23 cellular contexts compared by ENCODE assay signal in genomic region chr11:116774661-116775060, GRCh38. TPM values are rescaled to one million over a fixed set of nuclear protein-coding genes. Genes with fewer than 3 reads are reported as not detected.
DNase-seq lines count a peak whose midpoint lies in the region; ATAC-seq, FAIRE-seq and TF ChIP-seq lines count a peak whose summit lies in the region.
"Had no signal": no experiment of that assay in that cellular context is flagged by ENCODE, and none has a peak within 500 bp of the region (broad histone marks: within the 10 kb centered on the region; RNA-seq: fewer than 3 reads in every experiment).

No MANE protein-coding gene starts in this region.

- no peak for ATAC-seq in naive thymus-derived CD4-positive, alpha-beta T cell
- no peak for ATAC-seq in Right ventricle myocardium inferior
- ATAC-seq: body of pancreas, esophagus mucosa had no signal

- POLR2A ChIA-PET in naive thymus-derived CD4-positive, alpha-beta T cell (lab: Charles Lee), result interaction anchor here (0.5 to 5.2 kb wide), 4 partner anchors 13 to 374 kb away, joined by 3 to 49 read pairs (median 6); partner anchors contain the start of gene ZPR1

- H3K27me3 Mint-ChIP-seq in activated T-helper 1 cell treated with anti-CD3 and anti-CD28 coated beads, Interleukin-12 subunit alpha, Interleukin-12 subunit beta, Interleukin-2, Interleukin-4 antibody, amounts not matched to agents 30 ng/mL and 10 ng/mL and 1 ng/mL, durations not matched to agents 14 hours and 24 hours and 36 hours (ENCODE audit: insufficient read depth), result no peaks in the 10 kb centered on the region
- no peaks in the 10 kb centered on the region for H3K27me3 Mint-ChIP-seq in naive thymus-derived CD4-positive, alpha-beta T cell

- H3K27me3 ChIP-seq in naive thymus-derived CD4-positive, alpha-beta T cell (ENCODE audit: control insufficient read depth in 2 of 2, insufficient read depth in 2 of 2, low read length in 2 of 2), result no peaks in the 10 kb centered on the region
- H3K27me3 ChIP-seq: body of pancreas, SJSA1, upper lobe of left lung had no signal

- peaks cover 43% of the 10 kb centered on the region for H3K36me3 Mint-ChIP-seq in activated T-helper 1 cell treated with anti-CD3 and anti-CD28 coated beads, Interleukin-12 subunit alpha, Interleukin-12 subunit beta, Interleukin-2, Interleukin-4 antibody, amounts not matched to agents 30 ng/mL and 10 ng/mL and 1 ng/mL, durations not matched to agents 14 hours and 24 hours and 36 hours (ENCODE audit: low read depth)
- H3K36me3 Mint-ChIP-seq in naive thymus-derived CD4-positive, alpha-beta T cell, result peaks cover 14 to 36% (median 25%) of the 10 kb centered on the region in 5 donors

- intact Hi-C loops in activated T-helper 1 cell treated with anti-CD3 and anti-CD28 coated beads, Interleukin-12 subunit alpha, Interleukin-12 subunit beta, Interleukin-2, Interleukin-4 antibody, amounts not matched to agents 30 ng/mL and 10 ng/mL and 1 ng/mL, durations not matched to agents 14 hours and 24 hours and 36 hours (cut with micrococcal nuclease), result no loop called here
- intact Hi-C loops in naive thymus-derived CD4-positive, alpha-beta T cell (cut with micrococcal nuclease), result loop anchor here (5.0 kb wide), 2 partner anchors 78 to 553 kb away; partner anchors contain the start of gene CEP164 (in 2 of the 2)
- intact Hi-C loops in Right ventricle myocardium inferior (cut with DNase I), result loop anchor here (5.0 kb wide), 1 partner anchor 458 kb away; the partner anchor contains the start of genes PCSK7 and RNF214

- no peak for FAIRE-seq in GM12892 (lab: Jason Lieb, UNC)
- FAIRE-seq: A204.1, GM18507, keratinocyte had no signal

- H3K4me1 Mint-ChIP-seq in activated T-helper 1 cell treated with anti-CD3 and anti-CD28 coated beads, Interleukin-12 subunit alpha, Interleukin-12 subunit beta, Interleukin-2, Interleukin-4 antibody, amounts not matched to agents 30 ng/mL and 10 ng/mL and 1 ng/mL, durations not matched to agents 14 hours and 24 hours and 36 hours (ENCODE audit: low read depth), result peaks cover 64% of the 10 kb centered on the region
- peaks cover 22 to 60% (median 37%) of the 10 kb centered on the region in 7 donors for H3K4me1 Mint-ChIP-seq in naive thymus-derived CD4-positive, alpha-beta T cell

- H3K9me3 ChIP-seq in naive thymus-derived CD4-positive, alpha-beta T cell (ENCODE audit: control insufficient read depth in 2 of 3, low read length in 3 of 3), result no peaks in the 10 kb centered on the region
- H3K9me3 ChIP-seq: body of pancreas, SJSA1, upper lobe of left lung had no signal

- peaks cover 19 to 20% of the 10 kb centered on the region in 2 donors for H3K4me1 ChIP-seq in naive thymus-derived CD4-positive, alpha-beta T cell (ENCODE audit: control insufficient read depth in 2 of 2, insufficient read depth in 2 of 2, low read length in 2 of 2)
- H3K4me1 ChIP-seq: parathyroid adenoma had no signal

- H3K27ac Mint-ChIP-seq in activated T-helper 1 cell treated with anti-CD3 and anti-CD28 coated beads, Interleukin-12 subunit alpha, Interleukin-12 subunit beta, Interleukin-2, Interleukin-4 antibody, amounts not matched to agents 30 ng/mL and 10 ng/mL and 1 ng/mL, durations not matched to agents 14 hours and 24 hours and 36 hours, result no peak overlapping the region
- peak overlapping the region in 7 of 9 donors; percentile 30 to 96 (median 54) for H3K27ac Mint-ChIP-seq in naive thymus-derived CD4-positive, alpha-beta T cell

- H3K36me3 ChIP-seq in naive thymus-derived CD4-positive, alpha-beta T cell (ENCODE audit: control insufficient read depth in 2 of 3, insufficient read depth in 3 of 3, low read length in 3 of 3), result peaks cover 4 to 28% (median 23%) of the 10 kb centered on the region in 3 experiments

- no peak overlapping the region for H3K27ac ChIP-seq in naive thymus-derived CD4-positive, alpha-beta T cell (ENCODE audit: low read depth, low read length)
- H3K27ac ChIP-seq: body of pancreas, parathyroid adenoma, SJSA1, skin epidermis, upper lobe of left lung had no signal

- peak overlapping the region; percentile 0 for H3K4me3 Mint-ChIP-seq in activated T-helper 1 cell treated with anti-CD3 and anti-CD28 coated beads, Interleukin-12 subunit alpha, Interleukin-12 subunit beta, Interleukin-2, Interleukin-4 antibody, amounts not matched to agents 30 ng/mL and 10 ng/mL and 1 ng/mL, durations not matched to agents 14 hours and 24 hours and 36 hours
- peak overlapping the region in 4 of 10 donors; percentile 9 to 60 (median 32) for H3K4me3 Mint-ChIP-seq in naive thymus-derived CD4-positive, alpha-beta T cell

- no peak overlapping the region for H3K4me3 ChIP-seq in naive thymus-derived CD4-positive, alpha-beta T cell (ENCODE audit: low read length)
- H3K4me3 ChIP-seq: body of pancreas, SJSA1, skin epidermis, upper lobe of left lung had no signal

- TF ChIP-seq POLR2A in GM12892 (IDR thresholded peaks at IDR 0.05; ENCODE audit: low read depth, low read length), result peak; percentile 65

- CTCF ChIA-PET in naive thymus-derived CD4-positive, alpha-beta T cell (lab: Charles Lee), result interaction anchor here (0.6 to 0.9 kb wide), 2 partner anchors 61 to 452 kb away, joined by 3 read pairs; no protein-coding TSS in a partner anchor

- DNase-seq in DMS53 (lab: John Stamatoyannopoulos, UW), result peak; percentile 29
- no peak for DNase-seq in DMS53 treated with DMSO at 0.1 percent for 48 hours (lab: John Stamatoyannopoulos, UW; ENCODE audit: unreplicated experiment)
- no peak for DNase-seq in GM12892 (ENCODE audit: insufficient read length)
- DNase-seq in activated T-helper 1 cell treated with anti-CD3 and anti-CD28 coated beads, Interleukin-12 subunit alpha, Interleukin-12 subunit beta, Interleukin-2, Interleukin-4 antibody, amounts not matched to agents 30 ng/mL and 10 ng/mL and 1 ng/mL, durations not matched to agents 14 hours and 24 hours and 36 hours (ENCODE audit: low spot score), result no peak
- no peak for DNase-seq in naive thymus-derived CD4-positive, alpha-beta T cell
- DNase-seq in activated CD4-positive, CD25-positive, alpha-beta regulatory T cell (lab: John Stamatoyannopoulos, UW), result no peak
- no peak for DNase-seq in EL
- no peak for DNase-seq in Right ventricle myocardium inferior (ENCODE audit: missing footprints)
- DNase-seq: activated CD4-positive, alpha-beta T cell treated with anti-CD3 and anti-CD28 coated beads, Interleukin-2, amount 50 U/mL, for 4 hours; activated gamma-delta T cell; body of pancreas; dermis blood vessel endothelial cell; NCI-H187; NCI-H446; upper lobe of left lung had no signal

- no peaks in the 10 kb centered on the region for H3K9me3 Mint-ChIP-seq in activated T-helper 1 cell treated with anti-CD3 and anti-CD28 coated beads, Interleukin-12 subunit alpha, Interleukin-12 subunit beta, Interleukin-2, Interleukin-4 antibody, amounts not matched to agents 30 ng/mL and 10 ng/mL and 1 ng/mL, durations not matched to agents 14 hours and 24 hours and 36 hours
- H3K9me3 Mint-ChIP-seq in naive thymus-derived CD4-positive, alpha-beta T cell, result peaks cover 0 to 4% (median 0%) of the 10 kb centered on the region in 11 donors

RNA-seq across cellular contexts. Expression of gene BUD13, which starts 1.9 kb away (rescaled TPM):
- polyA plus RNA-seq in GM12892 (2012; ENCODE audit: missing spikeins), result 19.8 TPM
- 30.0 and 33.4 TPM in 2 replicates for total RNA-seq in activated T-helper 1 cell treated with anti-CD3 and anti-CD28 coated beads, Interleukin-12 subunit alpha, Interleukin-12 subunit beta, Interleukin-2, Interleukin-4 antibody, amounts not matched to agents 30 ng/mL and 10 ng/mL and 1 ng/mL, durations not matched to agents 14 hours and 24 hours and 36 hours
- 10 to 100 TPM; 10.3 to 32.0 (median 20.3) TPM for total RNA-seq in naive thymus-derived CD4-positive, alpha-beta T cell
- polyA plus RNA-seq in naive thymus-derived CD4-positive, alpha-beta T cell, result 10 to 100 TPM in 1 of 2 donors, 1 to 10 TPM in 1; 9.4 to 27.9 TPM
- total RNA-seq in Right ventricle myocardium inferior, result 7.8 TPM

RNA-seq across cellular contexts. Expression of gene ZPR1, which starts 13.2 kb away (rescaled TPM):
- polyA plus RNA-seq in GM12892 (2012; ENCODE audit: missing spikeins), result 48.5 TPM
- 104 TPM in 2 replicates for total RNA-seq in activated T-helper 1 cell treated with anti-CD3 and anti-CD28 coated beads, Interleukin-12 subunit alpha, Interleukin-12 subunit beta, Interleukin-2, Interleukin-4 antibody, amounts not matched to agents 30 ng/mL and 10 ng/mL and 1 ng/mL, durations not matched to agents 14 hours and 24 hours and 36 hours
- 100 to 1,000 TPM in 1 of 5 experiments, 10 to 100 TPM in 4; 65.8 to 117 (median 68.8) TPM for total RNA-seq in naive thymus-derived CD4-positive, alpha-beta T cell
- 10 to 100 TPM; 30.9 to 38.8 TPM for polyA plus RNA-seq in naive thymus-derived CD4-positive, alpha-beta T cell
- total RNA-seq in Right ventricle myocardium inferior, result 23.3 TPM

RNA-seq across cellular contexts. Expression of gene APOA5, which starts 17.0 kb away (rescaled TPM):
- polyA plus RNA-seq in GM12892 (2012; ENCODE audit: missing spikeins), result not detected
- not detected in 2 replicates for total RNA-seq in activated T-helper 1 cell treated with anti-CD3 and anti-CD28 coated beads, Interleukin-12 subunit alpha, Interleukin-12 subunit beta, Interleukin-2, Interleukin-4 antibody, amounts not matched to agents 30 ng/mL and 10 ng/mL and 1 ng/mL, durations not matched to agents 14 hours and 24 hours and 36 hours
- total RNA-seq in naive thymus-derived CD4-positive, alpha-beta T cell, result not detected
- polyA plus RNA-seq in naive thymus-derived CD4-positive, alpha-beta T cell, result not detected
- total RNA-seq in Right ventricle myocardium inferior, result not detected
- total RNA-seq: dermis blood vessel endothelial cell, esophagus mucosa, mesenteric fat pad, SJSA1 had no signal
- polyA plus RNA-seq: keratinocyte had no signal

RNA-seq across cellular contexts. Expression of gene APOA4, which starts 48.4 kb away (rescaled TPM):
- not detected for polyA plus RNA-seq in GM12892 (2012; ENCODE audit: missing spikeins)
- not detected in 2 replicates for total RNA-seq in activated T-helper 1 cell treated with anti-CD3 and anti-CD28 coated beads, Interleukin-12 subunit alpha, Interleukin-12 subunit beta, Interleukin-2, Interleukin-4 antibody, amounts not matched to agents 30 ng/mL and 10 ng/mL and 1 ng/mL, durations not matched to agents 14 hours and 24 hours and 36 hours
- not detected for total RNA-seq in naive thymus-derived CD4-positive, alpha-beta T cell
- not detected for polyA plus RNA-seq in naive thymus-derived CD4-positive, alpha-beta T cell
- total RNA-seq in Right ventricle myocardium inferior, result not detected
- total RNA-seq: body of pancreas, dermis blood vessel endothelial cell, esophagus mucosa, SJSA1, upper lobe of left lung had no signal
- polyA plus RNA-seq: keratinocyte had no signal

RNA-seq across cellular contexts. Expression of gene APOC3, which starts 55.0 kb away (rescaled TPM):
- polyA plus RNA-seq in GM12892 (2012; ENCODE audit: missing spikeins), result not detected
- total RNA-seq in activated T-helper 1 cell treated with anti-CD3 and anti-CD28 coated beads, Interleukin-12 subunit alpha, Interleukin-12 subunit beta, Interleukin-2, Interleukin-4 antibody, amounts not matched to agents 30 ng/mL and 10 ng/mL and 1 ng/mL, durations not matched to agents 14 hours and 24 hours and 36 hours, result not detected in 2 replicates
- total RNA-seq in naive thymus-derived CD4-positive, alpha-beta T cell, result not detected
- polyA plus RNA-seq in naive thymus-derived CD4-positive, alpha-beta T cell, result not detected
- total RNA-seq in Right ventricle myocardium inferior, result not detected
- total RNA-seq: dermis blood vessel endothelial cell, SJSA1 had no signal
- polyA plus RNA-seq: keratinocyte had no signal
